ENCODE assay signal across 28 cellular contexts in the genomic region with DNA sequence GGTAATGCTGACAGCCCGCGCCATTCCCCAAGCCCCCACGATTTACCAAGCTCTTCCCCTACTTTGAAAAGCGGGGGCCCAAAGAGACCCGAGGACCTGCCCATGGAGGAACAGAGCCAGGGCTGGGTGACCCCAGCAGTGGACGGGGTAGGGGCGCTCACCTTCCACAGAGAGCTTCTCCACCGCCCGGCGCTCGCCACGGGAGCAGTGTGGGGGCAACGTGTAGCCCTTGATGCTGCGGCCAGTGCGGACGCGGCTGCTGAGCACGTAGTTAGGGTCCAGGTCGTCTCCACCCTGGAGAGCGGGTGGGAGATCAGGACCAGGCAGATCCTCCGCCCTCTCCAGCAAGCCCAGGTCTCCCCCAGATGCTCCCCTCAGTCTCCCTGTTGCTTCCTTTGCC. TPM values are rescaled to one million over a fixed set of nuclear protein-coding genes. Genes with fewer than 3 reads are reported as not detected.
"Had no signal": no experiment of that assay in that cellular context is flagged by ENCODE, and none has a peak within 500 bp of the region (broad histone marks: within the 10 kb centered on the region; RNA-seq: fewer than 3 reads in every experiment).

No MANE protein-coding gene starts in this region.

- H3K36me3 ChIP-seq: pancreas, tibial artery had no signal

- H3K4me3 ChIP-seq: mucosa of descending colon, pancreas, testis, tibial artery had no signal

- DNase-seq: caudate nucleus; cerebellar nuclear complex; cortex of kidney; effector memory CD8-positive, alpha-beta T cell; erythroblast; foreskin keratinocyte; glutamatergic neuron; hypothalamus; immature natural killer cell; islet precursor cell; kidney glomerular epithelial cell; mesenchymal stem cell; mucosa of descending colon; naive B cell; nephron progenitor cell; occipital lobe; pancreas; stimulated activated CD4-positive, alpha-beta T cell treated with anti-CD3 and anti-CD28 coated beads, Interleukin-2, amount 100 ng/mL, for 24 hours; stimulated activated CD4-positive, alpha-beta T cell treated with anti-CD3 and anti-CD28 coated beads, Interleukin-4, amount 100 ng/mL, for 24 hours; stimulated activated naive CD8-positive, alpha-beta T cell treated with anti-CD3 and anti-CD28 coated beads, Interleukin-15, Interleukin-2, amounts not matched to agents 100 U/mL and 50 U/mL, for 24 hours; substantia nigra; testis; tibial artery had no signal

- ATAC-seq: effector memory CD8-positive, alpha-beta T cell; foreskin keratinocyte; mucosa of descending colon; pancreas; sciatic nerve; stimulated activated effector memory CD8-positive, alpha-beta T cell treated with anti-CD3 and anti-CD28 coated beads, Interleukin-12 subunit alpha, Interleukin-12 subunit beta, amount 100 ng/mL, for 72 hours; stimulated activated naive CD8-positive, alpha-beta T cell treated with anti-CD3 and anti-CD28 coated beads, Interleukin-15, Interleukin-2, amounts not matched to agents 100 U/mL and 50 U/mL, for 24 hours had no signal

- H3K4me1 Mint-ChIP-seq: immature natural killer cell; naive B cell; stimulated activated effector memory CD8-positive, alpha-beta T cell treated with anti-CD3 and anti-CD28 coated beads, Interleukin-12 subunit alpha, Interleukin-12 subunit beta, amount 100 ng/mL, for 72 hours had no signal

- H3K27me3 ChIP-seq: pancreas, testis had no signal

- H3K9me3 ChIP-seq: mucosa of descending colon, pancreas, testis, tibial artery had no signal

- H3K27ac ChIP-seq: foreskin keratinocyte, pancreas, testis, tibial artery had no signal

- H3K4me1 ChIP-seq: foreskin keratinocyte, pancreas, testis, tibial artery had no signal

- H3K4me3 Mint-ChIP-seq: effector memory CD8-positive, alpha-beta T cell; immature natural killer cell; mesothelial cell of epicardium; naive B cell; nephron progenitor cell; stimulated activated effector memory CD8-positive, alpha-beta T cell treated with anti-CD3 and anti-CD28 coated beads, Interleukin-12 subunit alpha, Interleukin-12 subunit beta, amount 100 ng/mL, for 72 hours; type B pancreatic cell had no signal

- H3K27ac Mint-ChIP-seq: effector memory CD8-positive, alpha-beta T cell; immature natural killer cell; mesothelial cell of epicardium; naive B cell; nephron progenitor cell; stimulated activated effector memory CD8-positive, alpha-beta T cell treated with anti-CD3 and anti-CD28 coated beads, Interleukin-12 subunit alpha, Interleukin-12 subunit beta, amount 100 ng/mL, for 72 hours; type B pancreatic cell had no signal

- H3K9me3 Mint-ChIP-seq: effector memory CD8-positive, alpha-beta T cell; immature natural killer cell; mesothelial cell of epicardium; naive B cell; nephron progenitor cell; stimulated activated effector memory CD8-positive, alpha-beta T cell treated with anti-CD3 and anti-CD28 coated beads, Interleukin-12 subunit alpha, Interleukin-12 subunit beta, amount 100 ng/mL, for 72 hours; type B pancreatic cell had no signal

- H3K36me3 Mint-ChIP-seq: immature natural killer cell; mesothelial cell of epicardium; naive B cell; stimulated activated effector memory CD8-positive, alpha-beta T cell treated with anti-CD3 and anti-CD28 coated beads, Interleukin-12 subunit alpha, Interleukin-12 subunit beta, amount 100 ng/mL, for 72 hours; type B pancreatic cell had no signal

RNA-seq across cellular contexts. Expression of a gene that starts 7.4 kb away (rescaled TPM):
- total RNA-seq: dermis microvascular lymphatic vessel endothelial cell, foreskin keratinocyte, mesothelial cell of epicardium, sciatic nerve had no signal
- polyA plus RNA-seq: foreskin keratinocyte, immature natural killer cell had no signal

RNA-seq across cellular contexts. Expression of a gene that starts 25.2 kb away (rescaled TPM):
- total RNA-seq: mucosa of descending colon, sciatic nerve had no signal
- polyA plus RNA-seq: immature natural killer cell had no signal
